Comparison of ENCODE assay signal across 32 cellular contexts in genomic region chr3:177418787-177419186, GRCh38.
"Had no signal": no experiment of that assay in that cellular context is flagged by ENCODE, and none has a peak within 500 bp of the region (broad histone marks: within the 10 kb centered on the region; RNA-seq: fewer than 3 reads in every experiment).

No MANE protein-coding gene starts in this region.

- H3K4me1 ChIP-seq: ascending aorta, neural progenitor cell, testis had no signal

- H3K9me3 ChIP-seq: ascending aorta, esophagus muscularis mucosa, heart left ventricle, right atrium auricular region, testis, transverse colon had no signal

- H3K36me3 Mint-ChIP-seq: immature natural killer cell, memory B cell, neural progenitor cell had no signal

- H3K4me3 Mint-ChIP-seq: activated naive CD4-positive, alpha-beta T cell treated with anti-CD3 and anti-CD28 coated beads, Interleukin-2, amount 10 ng/mL, durations not matched to agents 7 days and 5 days; activated naive CD8-positive, alpha-beta T cell treated with anti-CD3 and anti-CD28 coated beads, Interleukin-2, amount 10 ng/mL, durations not matched to agents 7 days and 5 days; dendritic cell treated with granulocyte-macrophage colony-stimulating factor and Interleukin-4, amounts not matched to agents 40 ng/mL and 50 ng/mL, for 4 days; endodermal cell; immature natural killer cell; memory B cell; naive thymus-derived CD4-positive, alpha-beta T cell; neural progenitor cell; T-helper 1 cell treated with Interleukin-12 subunit alpha and Interleukin-12 subunit beta and Interleukin-4 antibody, amounts not matched to agents 30 μg/mL and 1 μg/mL, for 36 hours had no signal

- H3K36me3 ChIP-seq: ascending aorta, brain microvascular endothelial cell, esophagus muscularis mucosa, heart left ventricle, neural progenitor cell, right atrium auricular region, transverse colon, WERI-Rb-1 had no signal

- DNase-seq: activated CD4-positive, alpha-beta T cell treated with anti-CD3 and anti-CD28 coated beads for 1 hour; activated effector memory CD4-positive, alpha-beta T cell treated with Interleukin-2 at 50 U/mL for 16 hours; activated naive CD4-positive, alpha-beta T cell treated with anti-CD3 and anti-CD28 coated beads, Interleukin-2, amount 10 ng/mL, durations not matched to agents 7 days and 5 days; activated naive CD8-positive, alpha-beta T cell treated with anti-CD3 and anti-CD28 coated beads, Interleukin-2, amount 10 ng/mL, durations not matched to agents 7 days and 5 days; activated T-cell treated with anti-CD3 and anti-CD28 coated beads, Interleukin-2, amount 50 U/mL, for 48 hours; brain microvascular endothelial cell; central memory CD4-positive, alpha-beta T cell; endodermal cell; heart left ventricle; hypothalamus; immature natural killer cell; kidney; midbrain; naive thymus-derived CD4-positive, alpha-beta T cell; occipital lobe; stimulated activated CD4-positive, alpha-beta T cell treated with anti-CD3 and anti-CD28 coated beads, Interleukin-15, amount 100 ng/mL, for 24 hours; stimulated activated CD4-positive, alpha-beta T cell treated with anti-CD3 and anti-CD28 coated beads, Interleukin-2, amount 100 ng/mL, for 24 hours; stimulated activated naive CD4-positive, alpha-beta T cell; SW 1271; T-helper 9 cell; testis; transverse colon; WERI-Rb-1 had no signal

- H3K27me3 ChIP-seq: ascending aorta, brain microvascular endothelial cell, esophagus muscularis mucosa, foreskin keratinocyte, heart left ventricle, neural progenitor cell, right atrium auricular region, testis, transverse colon had no signal

- H3K9me3 Mint-ChIP-seq: activated naive CD4-positive, alpha-beta T cell treated with anti-CD3 and anti-CD28 coated beads, Interleukin-2, amount 10 ng/mL, durations not matched to agents 7 days and 5 days; dendritic cell treated with granulocyte-macrophage colony-stimulating factor and Interleukin-4, amounts not matched to agents 40 ng/mL and 50 ng/mL, for 4 days; immature natural killer cell; memory B cell; T-helper 1 cell treated with Interleukin-12 subunit alpha and Interleukin-12 subunit beta and Interleukin-4 antibody, amounts not matched to agents 30 μg/mL and 1 μg/mL, for 36 hours had no signal

- H3K4me3 ChIP-seq: ascending aorta, esophagus muscularis mucosa, heart left ventricle, neural progenitor cell, right atrium auricular region, testis, transverse colon had no signal

- H3K27ac ChIP-seq: ascending aorta, brain microvascular endothelial cell, esophagus muscularis mucosa, foreskin keratinocyte, heart left ventricle, neural progenitor cell, parathyroid adenoma, testis, transverse colon, WERI-Rb-1 had no signal

- H3K27ac Mint-ChIP-seq: activated naive CD4-positive, alpha-beta T cell treated with anti-CD3 and anti-CD28 coated beads, Interleukin-2, amount 10 ng/mL, durations not matched to agents 7 days and 5 days; activated naive CD8-positive, alpha-beta T cell treated with anti-CD3 and anti-CD28 coated beads, Interleukin-2, amount 10 ng/mL, durations not matched to agents 7 days and 5 days; dendritic cell treated with granulocyte-macrophage colony-stimulating factor and Interleukin-4, amounts not matched to agents 40 ng/mL and 50 ng/mL, for 4 days; endodermal cell; immature natural killer cell; memory B cell; naive thymus-derived CD4-positive, alpha-beta T cell; neural progenitor cell; T-helper 1 cell treated with Interleukin-12 subunit alpha and Interleukin-12 subunit beta and Interleukin-4 antibody, amounts not matched to agents 30 μg/mL and 1 μg/mL, for 36 hours had no signal

- ATAC-seq: foreskin keratinocyte; heart left ventricle; naive thymus-derived CD4-positive, alpha-beta T cell had no signal

- FAIRE-seq: kidney had no signal

- H3K9ac ChIP-seq: neural progenitor cell, parathyroid adenoma had no signal

- H2AFZ ChIP-seq: neural progenitor cell, parathyroid adenoma had no signal

- H3K79me2 ChIP-seq: parathyroid adenoma had no signal

- H3K27me3 Mint-ChIP-seq: activated naive CD4-positive, alpha-beta T cell treated with anti-CD3 and anti-CD28 coated beads, Interleukin-2, amount 10 ng/mL, durations not matched to agents 7 days and 5 days; activated naive CD8-positive, alpha-beta T cell treated with anti-CD3 and anti-CD28 coated beads, Interleukin-2, amount 10 ng/mL, durations not matched to agents 7 days and 5 days; dendritic cell treated with granulocyte-macrophage colony-stimulating factor and Interleukin-4, amounts not matched to agents 40 ng/mL and 50 ng/mL, for 4 days; naive thymus-derived CD4-positive, alpha-beta T cell had no signal

- H3K4me2 ChIP-seq: neural progenitor cell had no signal
